ENCODE assay signal across 9 cellular contexts in genomic region chr14:102084931-102085330, GRCh38. TPM values are rescaled to one million over a fixed set of nuclear protein-coding genes. Genes with fewer than 3 reads are reported as not detected.
A peak's percentile ranks its signal among the peaks of the same experiment; 100 is the strongest.
DNase-seq lines count a peak whose midpoint lies in the region; ATAC-seq and TF ChIP-seq lines count a peak whose summit lies in the region.
"Had no signal": no experiment of that assay in that cellular context is flagged by ENCODE, and none has a peak within 500 bp of the region (broad histone marks: within the 10 kb centered on the region; RNA-seq: fewer than 3 reads in every experiment).

No MANE protein-coding gene starts in this region.

- no peak overlapping the region for H3K9ac ChIP-seq in iPS-15b (ENCODE audit: low read depth, low read length)

- 78 to 87% (median 81%) methylated on average over 6 of the region's 6 CpGs for WGBS in spleen, 5 donors

- H3K36me3 Mint-ChIP-seq in T-helper 1 cell treated with Interleukin-12 subunit alpha and Interleukin-12 subunit beta and Interleukin-4 antibody, amounts not matched to agents 30 μg/mL and 1 μg/mL, for 36 hours (ENCODE audit: low read depth) = peaks cover 64% of the 10 kb centered on the region
- H3K36me3 Mint-ChIP-seq in activated CD4-positive, alpha-beta memory T cell treated with anti-CD3 and anti-CD28 coated beads for 36 hours = peaks cover 66% of the 10 kb centered on the region

- H3K4me3 ChIP-seq in iPS-15b (ENCODE audit: low read depth, low read length) (peak overlapping the region; percentile 88), spleen (peak overlapping the region in 5 of 8 donors; percentile 46 to 91 (median 85))

- no peak for TF ChIP-seq CTCF in spleen (IDR thresholded peaks at IDR 0.05 in 8 of 11, conservative IDR thresholded peaks at IDR 0.05 in 3 of 11)

- no peak for TF ChIP-seq POLR2A in spleen (IDR thresholded peaks at IDR 0.05)

- H3K9me3 Mint-ChIP-seq in T-helper 1 cell treated with Interleukin-12 subunit alpha and Interleukin-12 subunit beta and Interleukin-4 antibody, amounts not matched to agents 30 μg/mL and 1 μg/mL, for 36 hours = no peaks in the 10 kb centered on the region
- no peaks in the 10 kb centered on the region for H3K9me3 Mint-ChIP-seq in activated CD4-positive, alpha-beta memory T cell treated with anti-CD3 and anti-CD28 coated beads for 36 hours

- peaks cover 54% of the 10 kb centered on the region for H3K4me1 Mint-ChIP-seq in T-helper 1 cell treated with Interleukin-12 subunit alpha and Interleukin-12 subunit beta and Interleukin-4 antibody, amounts not matched to agents 30 μg/mL and 1 μg/mL, for 36 hours (ENCODE audit: low read depth)
- H3K4me1 Mint-ChIP-seq in activated CD4-positive, alpha-beta memory T cell treated with anti-CD3 and anti-CD28 coated beads for 36 hours (ENCODE audit: low read depth) = peaks cover 65% of the 10 kb centered on the region

- CTCF ChIA-PET in activated CD4-positive, alpha-beta memory T cell treated with anti-CD3 and anti-CD28 coated beads for 36 hours (lab: Charles Lee) = interaction anchor here (1.6 to 1.7 kb wide), 2 partner anchors 11 to 229 kb away, joined by 4 to 6 read pairs; no protein-coding TSS in a partner anchor

- ATAC-seq in HG03095 (IDR thresholded peaks at IDR 0.05; ENCODE audit: unreplicated experiment) = no peak
- no peak for ATAC-seq in GM18498 (IDR thresholded peaks at IDR 0.05; ENCODE audit: unreplicated experiment)
- ATAC-seq: activated CD4-positive, CD25-positive, alpha-beta regulatory T cell treated with anti-CD3 and anti-CD28 coated beads, Interleukin-2, amount 50 U/mL, for 24 hours had no signal

- peak overlapping the region; percentile 62 for H3K27ac Mint-ChIP-seq in T-helper 1 cell treated with Interleukin-12 subunit alpha and Interleukin-12 subunit beta and Interleukin-4 antibody, amounts not matched to agents 30 μg/mL and 1 μg/mL, for 36 hours
- peak overlapping the region; percentile 68 for H3K27ac Mint-ChIP-seq in activated CD4-positive, alpha-beta memory T cell treated with anti-CD3 and anti-CD28 coated beads for 36 hours

- peaks cover 56% of the 10 kb centered on the region for H3K36me3 ChIP-seq in iPS-15b (ENCODE audit: control insufficient read depth, insufficient read depth, low read length)
- peaks cover 5 to 61% (median 57%) of the 10 kb centered on the region in 6 donors for H3K36me3 ChIP-seq in spleen

- DNase-seq in T-helper 1 cell (no peak), spleen (no peak), NCI-H446 (lab: John Stamatoyannopoulos, UW) (no peak)
- no peak for DNase-seq in activated CD4-positive, alpha-beta memory T cell treated with anti-CD3 and anti-CD28 coated beads for 36 hours

- H3K4me3 Mint-ChIP-seq in T-helper 1 cell treated with Interleukin-12 subunit alpha and Interleukin-12 subunit beta and Interleukin-4 antibody, amounts not matched to agents 30 μg/mL and 1 μg/mL, for 36 hours = peak overlapping the region; percentile 99
- H3K4me3 Mint-ChIP-seq in activated CD4-positive, alpha-beta memory T cell treated with anti-CD3 and anti-CD28 coated beads for 36 hours = peak overlapping the region; percentile 77

- intact Hi-C loops in activated CD4-positive, alpha-beta memory T cell treated with anti-CD3 and anti-CD28 coated beads for 36 hours (cut with micrococcal nuclease) = loop anchor here (5.0 to 10.0 kb wide), 4 partner anchors 138 to 1710 kb away; partner anchors contain the start of genes EIF5 and WDR25
- intact Hi-C loops in spleen (cut with DNase I; ENCODE audit: low total_unique reads) = loop anchor here (5.0 kb wide), 1 partner anchor 123 kb away; the partner anchor contains the start of gene DYNC1H1

- H3K27me3 Mint-ChIP-seq in T-helper 1 cell treated with Interleukin-12 subunit alpha and Interleukin-12 subunit beta and Interleukin-4 antibody, amounts not matched to agents 30 μg/mL and 1 μg/mL, for 36 hours (ENCODE audit: low read depth) = no peaks in the 10 kb centered on the region
- no peaks in the 10 kb centered on the region for H3K27me3 Mint-ChIP-seq in activated CD4-positive, alpha-beta memory T cell treated with anti-CD3 and anti-CD28 coated beads for 36 hours

- H3K27me3 ChIP-seq in iPS-15b (ENCODE audit: control insufficient read depth, insufficient read depth, low read length) (no peaks in the 10 kb centered on the region), spleen (replicated peaks in 1 of 7) (no peaks in the 10 kb centered on the region)

- no peaks in the 10 kb centered on the region for H3K9me3 ChIP-seq in iPS-15b (ENCODE audit: control insufficient read depth, insufficient read depth, low read length)
- no peaks in the 10 kb centered on the region for H3K9me3 ChIP-seq in spleen

- H3K27ac ChIP-seq in spleen = peak overlapping the region in 2 of 8 donors; percentile 100

- H3K4me1 ChIP-seq in iPS-15b (ENCODE audit: control insufficient read depth, insufficient read depth, low read length) = peaks cover 3% of the 10 kb centered on the region
- H3K4me1 ChIP-seq in spleen = peaks cover 43 to 82% (median 62%) of the 10 kb centered on the region in 6 donors

- POLR2A ChIA-PET in activated CD4-positive, alpha-beta memory T cell treated with anti-CD3 and anti-CD28 coated beads for 36 hours (lab: Charles Lee) = interaction anchor here (1.1 kb wide), 1 partner anchor 55 kb away, joined by 3 read pairs; no protein-coding TSS in a partner anchor

RNA-seq across cellular contexts. Expression of gene HSP90AA1, which starts 1.9 kb away (rescaled TPM):
- 1,000 to 10,000 TPM; 1,107 to 1,148 TPM for total RNA-seq in activated CD4-positive, alpha-beta memory T cell treated with anti-CD3 and anti-CD28 coated beads for 36 hours
- 100 to 1,000 TPM; 162 to 395 (median 240) TPM for total RNA-seq in spleen
- 100 to 1,000 TPM in 2 of 3 donors, 10 to 100 TPM in 1; 98.3 to 178 (median 139) TPM for polyA plus RNA-seq in spleen

RNA-seq across cellular contexts. Expression of gene WDR20, which starts 54.8 kb away (rescaled TPM):
- total RNA-seq in activated CD4-positive, alpha-beta memory T cell treated with anti-CD3 and anti-CD28 coated beads for 36 hours = 10 to 100 TPM; 22.2 to 25.3 TPM
- total RNA-seq in spleen = 10 to 100 TPM; 25.8 to 40.8 (median 30.1) TPM
- polyA plus RNA-seq in spleen = 10 to 100 TPM in 1 of 3 donors, 1 to 10 TPM in 2; 8.7 to 11.1 (median 8.7) TPM
